In the genomic region with DNA sequence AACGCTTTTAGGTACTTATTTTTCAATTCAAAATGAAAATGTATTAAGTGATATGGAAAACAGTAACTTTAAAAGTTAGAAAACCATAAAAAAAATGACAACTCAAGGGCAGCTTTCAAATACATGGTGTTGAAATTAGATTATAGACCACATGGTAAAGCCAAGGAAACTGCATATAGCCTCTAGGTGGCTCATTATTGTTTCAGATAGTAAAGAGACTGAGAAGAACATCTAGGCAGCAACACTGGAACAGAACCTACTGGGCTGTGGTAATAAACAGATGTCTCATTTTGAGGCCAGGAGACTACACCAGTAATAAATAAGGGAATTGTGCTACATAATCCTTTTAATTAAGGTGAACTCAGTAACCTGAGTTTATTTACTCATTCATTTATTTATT, we compare ENCODE assay signal across 21 cellular contexts. TPM values are rescaled to one million over a fixed set of nuclear protein-coding genes. Genes with fewer than 3 reads are reported as not detected.
DNase-seq lines count a peak whose midpoint lies in the region; ATAC-seq, FAIRE-seq and TF ChIP-seq lines count a peak whose summit lies in the region.
"Had no signal": no experiment of that assay in that cellular context is flagged by ENCODE, and none has a peak within 500 bp of the region (broad histone marks: within the 10 kb centered on the region; RNA-seq: fewer than 3 reads in every experiment).

No MANE protein-coding gene starts in this region.

- CTCF ChIA-PET in BJ (lab: Yijun Ruan, JAX): no interaction called here

- TF ChIP-seq CTCF in BJ (IDR thresholded peaks at IDR 0.05; ENCODE audit: insufficient read depth, low read depth, low read length) (0 out of 2 replicates have a peak, but pooled peaks have one; percentile 10), LNCAP (IDR thresholded peaks at IDR 0.05) (peak; percentile 14; the same call in 1 of the 2 replicates)

- TF ChIP-seq POLR2A in H54 (IDR thresholded peaks at IDR 0.05; ENCODE audit: low read depth, low read length): no peak

- no peak for DNase-seq in BJ (ENCODE audit: low read depth)
- DNase-seq in left lobe of liver (ENCODE audit: low spot score): no peak
- DNase-seq in H54 (ENCODE audit: insufficient read length, low spot score): no peak
- DNase-seq in NCI-H1417 treated with DMSO at 0.1 percent for 48 hours (lab: John Stamatoyannopoulos, UW): no peak
- DNase-seq: activated effector memory CD4-positive, alpha-beta T cell treated with Interleukin-2 at 50 U/mL for 16 hours; amygdala; C1 segment of cervical spinal cord; effector CD4-positive, alpha-beta T cell; kidney; mesenchymal stem cell; natural killer cell; NCI-H1694 treated with DMSO at 0.1 percent for 48 hours; posterior cingulate gyrus; stimulated activated CD4-positive, alpha-beta T cell treated with anti-CD3 and anti-CD28 coated beads, Interleukin-2, amount 100 ng/mL, for 48 hours; stomach had no signal

- H3K36me3 ChIP-seq in BJ (ENCODE audit: control insufficient read depth, insufficient read depth, low read length): no peaks in the 10 kb centered on the region

- ATAC-seq in SK-N-SH treated with all-trans-retinoic acid at 6 μM for 48 hours (peak; percentile 54; the same call in 1 of the 3 replicates), left lobe of liver (peak; percentile 45), esophagus mucosa (no peak)
- ATAC-seq: natural killer cell, Right ventricle myocardium inferior had no signal

- H3K4me3 ChIP-seq in BJ (ENCODE audit: low read depth, low read length): no peak overlapping the region
- H3K4me3 ChIP-seq: hepatocyte, stomach had no signal

- POLR2A ChIA-PET in BJ (lab: Charles Lee): no interaction called here

- no peaks in the 10 kb centered on the region for H3K27me3 ChIP-seq in BJ (ENCODE audit: control insufficient read depth, insufficient read depth, low read length)
- H3K27me3 ChIP-seq: hepatocyte, stomach had no signal

- FAIRE-seq in H54 (lab: Jason Lieb, UNC): no peak
- FAIRE-seq: HTR-8/SVneo, kidney had no signal

TF ChIP-seq in SK-N-SH treated with all-trans-retinoic acid at 6 μM for 48 hours, 23 proteins besides CTCF, POLR2A, EP300 and RAD21:
- TF ChIP-seq ARNTL (CRISPR knock-in tag; IDR thresholded peaks at IDR 0.05; ENCODE audit: borderline replicate concordance, low read depth): no peak
- TF ChIP-seq, protein P1, sequence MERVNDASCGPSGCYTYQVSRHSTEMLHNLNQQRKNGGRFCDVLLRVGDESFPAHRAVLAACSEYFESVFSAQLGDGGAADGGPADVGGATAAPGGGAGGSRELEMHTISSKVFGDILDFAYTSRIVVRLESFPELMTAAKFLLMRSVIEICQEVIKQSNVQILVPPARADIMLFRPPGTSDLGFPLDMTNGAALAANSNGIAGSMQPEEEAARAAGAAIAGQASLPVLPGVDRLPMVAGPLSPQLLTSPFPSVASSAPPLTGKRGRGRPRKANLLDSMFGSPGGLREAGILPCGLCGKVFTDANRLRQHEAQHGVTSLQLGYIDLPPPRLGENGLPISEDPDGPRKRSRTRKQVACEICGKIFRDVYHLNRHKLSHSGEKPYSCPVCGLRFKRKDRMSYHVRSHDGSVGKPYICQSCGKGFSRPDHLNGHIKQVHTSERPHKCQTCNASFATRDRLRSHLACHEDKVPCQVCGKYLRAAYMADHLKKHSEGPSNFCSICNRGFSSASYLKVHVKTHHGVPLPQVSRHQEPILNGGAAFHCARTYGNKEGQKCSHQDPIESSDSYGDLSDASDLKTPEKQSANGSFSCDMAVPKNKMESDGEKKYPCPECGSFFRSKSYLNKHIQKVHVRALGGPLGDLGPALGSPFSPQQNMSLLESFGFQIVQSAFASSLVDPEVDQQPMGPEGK (CRISPR knock-in tag; IDR thresholded peaks at IDR 0.05; ENCODE audit: borderline replicate concordance): no peak
- TF ChIP-seq, protein P2, sequence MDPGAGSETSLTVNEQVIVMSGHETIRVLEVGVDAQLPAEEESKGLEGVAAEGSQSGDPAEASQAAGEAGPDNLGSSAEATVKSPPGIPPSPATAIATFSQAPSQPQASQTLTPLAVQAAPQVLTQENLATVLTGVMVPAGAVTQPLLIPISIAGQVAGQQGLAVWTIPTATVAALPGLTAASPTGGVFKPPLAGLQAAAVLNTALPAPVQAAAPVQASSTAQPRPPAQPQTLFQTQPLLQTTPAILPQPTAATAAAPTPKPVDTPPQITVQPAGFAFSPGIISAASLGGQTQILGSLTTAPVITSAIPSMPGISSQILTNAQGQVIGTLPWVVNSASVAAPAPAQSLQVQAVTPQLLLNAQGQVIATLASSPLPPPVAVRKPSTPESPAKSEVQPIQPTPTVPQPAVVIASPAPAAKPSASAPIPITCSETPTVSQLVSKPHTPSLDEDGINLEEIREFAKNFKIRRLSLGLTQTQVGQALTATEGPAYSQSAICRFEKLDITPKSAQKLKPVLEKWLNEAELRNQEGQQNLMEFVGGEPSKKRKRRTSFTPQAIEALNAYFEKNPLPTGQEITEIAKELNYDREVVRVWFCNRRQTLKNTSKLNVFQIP (CRISPR knock-in tag; IDR thresholded peaks at IDR 0.05; ENCODE audit: borderline replicate concordance, low read depth): no peak

RNA-seq across cellular contexts. Expression of a gene that starts 13.0 kb away (rescaled TPM):
- polyA plus RNA-seq in BJ (2011; rRNA removed): 7.3 and 9.1 TPM in 2 replicates
- polyA minus RNA-seq in BJ (2011; rRNA and poly(A)+ RNA removed): 5.9 and 7.9 TPM in 2 replicates
- total RNA-seq in left lobe of liver: 5.4 TPM
- total RNA-seq in esophagus mucosa: 4.1 TPM
